ENCODE assay signal across 1 cellular context in the genomic region with DNA sequence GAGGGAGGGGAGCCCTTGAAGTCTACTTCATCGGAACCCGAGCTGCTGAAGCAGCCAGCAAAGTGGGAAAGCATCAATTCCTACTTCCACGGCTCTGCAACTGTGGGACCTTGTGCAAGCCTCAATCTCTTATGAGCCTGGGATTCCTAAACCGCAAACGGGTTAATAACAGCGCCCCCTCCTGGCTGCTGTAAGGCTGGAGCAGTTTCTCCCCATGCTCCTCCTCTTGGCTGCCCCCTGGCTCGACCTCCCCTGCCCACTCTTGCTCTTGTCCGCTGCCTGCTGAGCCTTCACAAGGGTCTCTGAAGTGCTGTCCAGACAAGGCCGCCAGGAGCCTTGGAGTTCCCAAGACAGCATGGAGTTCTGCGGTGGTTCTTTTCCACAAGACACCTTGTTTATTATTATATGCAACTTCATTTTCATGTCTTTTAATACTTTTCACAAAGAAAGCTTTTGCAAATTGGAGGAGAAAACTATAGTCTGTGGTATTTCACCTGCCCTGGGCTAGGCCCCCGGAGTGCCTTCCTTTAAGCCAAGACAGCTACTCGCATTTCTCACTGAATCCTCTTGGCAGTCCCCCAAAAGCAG.
A peak's percentile ranks its signal among the peaks of the same experiment; 100 is the strongest.
TF ChIP-seq lines count a peak whose summit lies in the region.

No MANE protein-coding gene starts in this region.

TF ChIP-seq in WTC11, 78 proteins besides CTCF, POLR2A, EP300 and RAD21 (continued from another document):
- TF ChIP-seq, protein P1, sequence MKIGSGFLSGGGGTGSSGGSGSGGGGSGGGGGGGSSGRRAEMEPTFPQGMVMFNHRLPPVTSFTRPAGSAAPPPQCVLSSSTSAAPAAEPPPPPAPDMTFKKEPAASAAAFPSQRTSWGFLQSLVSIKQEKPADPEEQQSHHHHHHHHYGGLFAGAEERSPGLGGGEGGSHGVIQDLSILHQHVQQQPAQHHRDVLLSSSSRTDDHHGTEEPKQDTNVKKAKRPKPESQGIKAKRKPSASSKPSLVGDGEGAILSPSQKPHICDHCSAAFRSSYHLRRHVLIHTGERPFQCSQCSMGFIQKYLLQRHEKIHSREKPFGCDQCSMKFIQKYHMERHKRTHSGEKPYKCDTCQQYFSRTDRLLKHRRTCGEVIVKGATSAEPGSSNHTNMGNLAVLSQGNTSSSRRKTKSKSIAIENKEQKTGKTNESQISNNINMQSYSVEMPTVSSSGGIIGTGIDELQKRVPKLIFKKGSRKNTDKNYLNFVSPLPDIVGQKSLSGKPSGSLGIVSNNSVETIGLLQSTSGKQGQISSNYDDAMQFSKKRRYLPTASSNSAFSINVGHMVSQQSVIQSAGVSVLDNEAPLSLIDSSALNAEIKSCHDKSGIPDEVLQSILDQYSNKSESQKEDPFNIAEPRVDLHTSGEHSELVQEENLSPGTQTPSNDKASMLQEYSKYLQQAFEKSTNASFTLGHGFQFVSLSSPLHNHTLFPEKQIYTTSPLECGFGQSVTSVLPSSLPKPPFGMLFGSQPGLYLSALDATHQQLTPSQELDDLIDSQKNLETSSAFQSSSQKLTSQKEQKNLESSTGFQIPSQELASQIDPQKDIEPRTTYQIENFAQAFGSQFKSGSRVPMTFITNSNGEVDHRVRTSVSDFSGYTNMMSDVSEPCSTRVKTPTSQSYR (CRISPR knock-in tag; IDR thresholded peaks at IDR 0.05): no peak
- TF ChIP-seq SMAD4 (CRISPR knock-in tag; IDR thresholded peaks at IDR 0.05) (no peak), MXD4 (CRISPR knock-in tag; IDR thresholded peaks at IDR 0.05; ENCODE audit: borderline replicate concordance) (no peak), ZNF219 (CRISPR knock-in tag; IDR thresholded peaks at IDR 0.05; ENCODE audit: borderline replicate concordance) (no peak), CBFB (CRISPR knock-in tag; IDR thresholded peaks at IDR 0.05; ENCODE audit: low read depth) (0 out of 2 replicates have a peak, but pooled peaks have one; percentile 36), ESRRA (CRISPR knock-in tag; IDR thresholded peaks at IDR 0.05; ENCODE audit: borderline replicate concordance) (no peak), E2F5 (CRISPR knock-in tag; IDR thresholded peaks at IDR 0.05) (peak; percentile 12; the same call in 1 of the 2 replicates), ZBTB21 (CRISPR knock-in tag; IDR thresholded peaks at IDR 0.05; ENCODE audit: borderline replicate concordance) (0 out of 2 replicates have a peak, but pooled peaks have one; percentile 43), CREM (CRISPR knock-in tag; IDR thresholded peaks at IDR 0.05) (no peak), ZNF512 (CRISPR knock-in tag; IDR thresholded peaks at IDR 0.05; ENCODE audit: borderline replicate concordance) (no peak), RELA (CRISPR knock-in tag; IDR thresholded peaks at IDR 0.05; ENCODE audit: borderline replicate concordance) (no peak), HMGA2 (CRISPR knock-in tag; IDR thresholded peaks at IDR 0.05) (no peak), PRRX2 (CRISPR knock-in tag; IDR thresholded peaks at IDR 0.05) (no peak), TP53 (CRISPR knock-in tag; IDR thresholded peaks at IDR 0.05) (no peak), GRHL2 (CRISPR knock-in tag; IDR thresholded peaks at IDR 0.05; ENCODE audit: insufficient replicate concordance, severe bottlenecking) (no peak), RORB (CRISPR knock-in tag; IDR thresholded peaks at IDR 0.05) (no peak), GABPB1 (CRISPR knock-in tag; IDR thresholded peaks at IDR 0.05) (no peak), NFE2L1 (CRISPR knock-in tag; IDR thresholded peaks at IDR 0.05) (no peak), ZNF138 (CRISPR knock-in tag; conservative IDR thresholded peaks at IDR 0.05) (no peak), KAT7 (CRISPR knock-in tag; IDR thresholded peaks at IDR 0.05; ENCODE audit: borderline replicate concordance) (no peak), ZBTB43 (CRISPR knock-in tag; IDR thresholded peaks at IDR 0.05) (0 out of 2 replicates have a peak, but pooled peaks have one; percentile 23), MYBL2 (CRISPR knock-in tag; IDR thresholded peaks at IDR 0.05) (no peak), SP1 (CRISPR knock-in tag; conservative IDR thresholded peaks at IDR 0.05) (no peak), TEAD1 (CRISPR knock-in tag; IDR thresholded peaks at IDR 0.05) (0 out of 2 replicates have a peak, but pooled peaks have one; percentile 31)
- TF ChIP-seq, protein P2, sequence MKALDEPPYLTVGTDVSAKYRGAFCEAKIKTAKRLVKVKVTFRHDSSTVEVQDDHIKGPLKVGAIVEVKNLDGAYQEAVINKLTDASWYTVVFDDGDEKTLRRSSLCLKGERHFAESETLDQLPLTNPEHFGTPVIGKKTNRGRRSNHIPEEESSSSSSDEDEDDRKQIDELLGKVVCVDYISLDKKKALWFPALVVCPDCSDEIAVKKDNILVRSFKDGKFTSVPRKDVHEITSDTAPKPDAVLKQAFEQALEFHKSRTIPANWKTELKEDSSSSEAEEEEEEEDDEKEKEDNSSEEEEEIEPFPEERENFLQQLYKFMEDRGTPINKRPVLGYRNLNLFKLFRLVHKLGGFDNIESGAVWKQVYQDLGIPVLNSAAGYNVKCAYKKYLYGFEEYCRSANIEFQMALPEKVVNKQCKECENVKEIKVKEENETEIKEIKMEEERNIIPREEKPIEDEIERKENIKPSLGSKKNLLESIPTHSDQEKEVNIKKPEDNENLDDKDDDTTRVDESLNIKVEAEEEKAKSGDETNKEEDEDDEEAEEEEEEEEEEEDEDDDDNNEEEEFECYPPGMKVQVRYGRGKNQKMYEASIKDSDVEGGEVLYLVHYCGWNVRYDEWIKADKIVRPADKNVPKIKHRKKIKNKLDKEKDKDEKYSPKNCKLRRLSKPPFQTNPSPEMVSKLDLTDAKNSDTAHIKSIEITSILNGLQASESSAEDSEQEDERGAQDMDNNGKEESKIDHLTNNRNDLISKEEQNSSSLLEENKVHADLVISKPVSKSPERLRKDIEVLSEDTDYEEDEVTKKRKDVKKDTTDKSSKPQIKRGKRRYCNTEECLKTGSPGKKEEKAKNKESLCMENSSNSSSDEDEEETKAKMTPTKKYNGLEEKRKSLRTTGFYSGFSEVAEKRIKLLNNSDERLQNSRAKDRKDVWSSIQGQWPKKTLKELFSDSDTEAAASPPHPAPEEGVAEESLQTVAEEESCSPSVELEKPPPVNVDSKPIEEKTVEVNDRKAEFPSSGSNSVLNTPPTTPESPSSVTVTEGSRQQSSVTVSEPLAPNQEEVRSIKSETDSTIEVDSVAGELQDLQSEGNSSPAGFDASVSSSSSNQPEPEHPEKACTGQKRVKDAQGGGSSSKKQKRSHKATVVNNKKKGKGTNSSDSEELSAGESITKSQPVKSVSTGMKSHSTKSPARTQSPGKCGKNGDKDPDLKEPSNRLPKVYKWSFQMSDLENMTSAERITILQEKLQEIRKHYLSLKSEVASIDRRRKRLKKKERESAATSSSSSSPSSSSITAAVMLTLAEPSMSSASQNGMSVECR (CRISPR knock-in tag; IDR thresholded peaks at IDR 0.05; ENCODE audit: borderline replicate concordance): no peak
- TF ChIP-seq, protein P3, sequence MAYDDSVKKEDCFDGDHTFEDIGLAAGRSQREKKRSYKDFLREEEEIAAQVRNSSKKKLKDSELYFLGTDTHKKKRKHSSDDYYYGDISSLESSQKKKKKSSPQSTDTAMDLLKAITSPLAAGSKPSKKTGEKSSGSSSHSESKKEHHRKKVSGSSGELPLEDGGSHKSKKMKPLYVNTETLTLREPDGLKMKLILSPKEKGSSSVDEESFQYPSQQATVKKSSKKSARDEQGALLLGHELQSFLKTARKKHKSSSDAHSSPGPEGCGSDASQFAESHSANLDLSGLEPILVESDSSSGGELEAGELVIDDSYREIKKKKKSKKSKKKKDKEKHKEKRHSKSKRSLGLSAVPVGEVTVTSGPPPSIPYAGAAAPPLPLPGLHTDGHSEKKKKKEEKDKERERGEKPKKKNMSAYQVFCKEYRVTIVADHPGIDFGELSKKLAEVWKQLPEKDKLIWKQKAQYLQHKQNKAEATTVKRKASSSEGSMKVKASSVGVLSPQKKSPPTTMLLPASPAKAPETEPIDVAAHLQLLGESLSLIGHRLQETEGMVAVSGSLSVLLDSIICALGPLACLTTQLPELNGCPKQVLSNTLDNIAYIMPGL (CRISPR knock-in tag; IDR thresholded peaks at IDR 0.05): peak; percentile 29; the same call in 1 of the 2 replicates
- TF ChIP-seq, protein P4, sequence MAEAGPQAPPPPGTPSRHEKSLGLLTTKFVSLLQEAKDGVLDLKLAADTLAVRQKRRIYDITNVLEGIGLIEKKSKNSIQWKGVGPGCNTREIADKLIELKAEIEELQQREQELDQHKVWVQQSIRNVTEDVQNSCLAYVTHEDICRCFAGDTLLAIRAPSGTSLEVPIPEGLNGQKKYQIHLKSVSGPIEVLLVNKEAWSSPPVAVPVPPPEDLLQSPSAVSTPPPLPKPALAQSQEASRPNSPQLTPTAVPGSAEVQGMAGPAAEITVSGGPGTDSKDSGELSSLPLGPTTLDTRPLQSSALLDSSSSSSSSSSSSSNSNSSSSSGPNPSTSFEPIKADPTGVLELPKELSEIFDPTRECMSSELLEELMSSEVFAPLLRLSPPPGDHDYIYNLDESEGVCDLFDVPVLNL (CRISPR knock-in tag; IDR thresholded peaks at IDR 0.05; ENCODE audit: borderline replicate concordance, low read depth): no peak
- TF ChIP-seq, protein P5, sequence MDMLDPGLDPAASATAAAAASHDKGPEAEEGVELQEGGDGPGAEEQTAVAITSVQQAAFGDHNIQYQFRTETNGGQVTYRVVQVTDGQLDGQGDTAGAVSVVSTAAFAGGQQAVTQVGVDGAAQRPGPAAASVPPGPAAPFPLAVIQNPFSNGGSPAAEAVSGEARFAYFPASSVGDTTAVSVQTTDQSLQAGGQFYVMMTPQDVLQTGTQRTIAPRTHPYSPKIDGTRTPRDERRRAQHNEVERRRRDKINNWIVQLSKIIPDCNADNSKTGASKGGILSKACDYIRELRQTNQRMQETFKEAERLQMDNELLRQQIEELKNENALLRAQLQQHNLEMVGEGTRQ (CRISPR knock-in tag; IDR thresholded peaks at IDR 0.05): no peak
- TF ChIP-seq, protein P6, sequence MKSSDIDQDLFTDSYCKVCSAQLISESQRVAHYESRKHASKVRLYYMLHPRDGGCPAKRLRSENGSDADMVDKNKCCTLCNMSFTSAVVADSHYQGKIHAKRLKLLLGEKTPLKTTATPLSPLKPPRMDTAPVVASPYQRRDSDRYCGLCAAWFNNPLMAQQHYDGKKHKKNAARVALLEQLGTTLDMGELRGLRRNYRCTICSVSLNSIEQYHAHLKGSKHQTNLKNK (CRISPR knock-in tag; IDR thresholded peaks at IDR 0.05): no peak
